In the genomic region with DNA sequence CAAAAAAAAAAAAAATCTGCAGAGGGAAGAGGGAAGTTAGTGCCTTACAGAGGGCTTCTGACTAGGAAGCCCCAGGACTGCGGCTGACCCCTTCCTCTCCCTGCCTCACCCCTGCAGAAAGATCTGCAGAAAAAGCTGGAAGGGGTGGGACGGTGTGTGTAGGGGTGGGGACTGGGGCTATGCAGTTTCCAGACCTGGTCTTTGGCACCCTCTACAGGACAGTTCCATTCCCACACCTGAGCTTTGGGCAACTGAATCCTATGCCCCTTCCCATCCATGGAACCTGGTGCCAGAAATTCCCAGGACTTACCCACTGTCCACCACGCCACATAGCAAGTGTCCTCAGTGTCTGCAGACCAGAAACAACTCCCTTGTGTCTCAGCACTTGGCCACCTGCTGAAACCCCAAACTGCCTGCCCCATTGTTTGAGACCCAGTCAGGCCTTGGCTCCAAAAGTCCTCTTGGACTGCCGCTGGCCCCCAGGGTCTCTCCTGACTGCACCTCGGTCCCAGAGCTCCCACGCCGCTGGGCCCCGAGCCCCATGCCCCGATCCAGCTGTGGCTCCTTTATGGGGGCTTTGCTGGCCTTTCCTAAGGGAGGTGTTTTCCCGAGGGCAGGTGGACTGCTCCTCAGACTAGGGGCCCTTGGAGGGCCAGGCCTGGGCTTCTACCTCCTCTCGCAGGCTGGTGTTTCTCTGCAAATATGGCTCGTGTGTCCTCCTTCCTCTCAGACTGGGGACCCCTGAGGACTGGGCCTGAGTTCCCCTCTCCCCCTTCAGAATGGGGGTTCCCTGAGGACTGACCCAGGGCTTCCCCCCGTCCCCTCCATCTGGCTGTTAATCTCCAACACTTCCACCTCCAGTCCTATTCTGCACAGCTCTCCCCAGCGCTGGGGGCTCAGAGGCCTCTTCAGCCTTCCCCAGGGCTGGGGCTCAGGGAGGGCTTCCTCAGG, we compare ENCODE assay signal across 8 cellular contexts.
A peak's percentile ranks its signal among the peaks of the same experiment; 100 is the strongest.
DNase-seq lines count a peak whose midpoint lies in the region; FAIRE-seq and TF ChIP-seq lines count a peak whose summit lies in the region.
"Not testable (repeated sequence)": the region's sequence is repeated elsewhere in the genome, so short reads cannot be mapped to it uniquely, and the experiment has no call there.

No MANE protein-coding gene starts in this region.

- H3K4me3 ChIP-seq in AG09309 (ENCODE audit: control insufficient read depth, low read depth, low read length); GM12865 (ENCODE audit: low read depth, low read length); WERI-Rb-1 (ENCODE audit: low read depth, low read length); bronchial epithelial cell (ENCODE audit: low read depth, low read length): not testable (repeated sequence)

- not testable (repeated sequence) for H3K27me3 ChIP-seq in WERI-Rb-1 (ENCODE audit: insufficient read depth, low read depth, severe bottlenecking); bronchial epithelial cell (ENCODE audit: control insufficient read depth, insufficient read depth, low read length)

- TF ChIP-seq CTCF in AG09309 (IDR thresholded peaks at IDR 0.05; ENCODE audit: control insufficient read depth, insufficient read depth, low read depth, low read length, missing control alignments), result peak; percentile 46
- TF ChIP-seq CTCF in GM12865 (IDR thresholded peaks at IDR 0.05; ENCODE audit: insufficient read depth, low read depth, low read length, missing control alignments), result peak; percentile 47
- peak; percentile 69 for TF ChIP-seq CTCF in WERI-Rb-1 (IDR thresholded peaks at IDR 0.05; ENCODE audit: low read depth, low read length)
- peak; percentile 46 for TF ChIP-seq CTCF in bronchial epithelial cell (IDR thresholded peaks at IDR 0.05; ENCODE audit: insufficient read depth, low read length, severe bottlenecking)

- FAIRE-seq in bronchial epithelial cell (lab: Jason Lieb, UNC), result not testable (repeated sequence)

- not testable (repeated sequence) for DNase-seq in AG09309 (ENCODE audit: low read depth); bronchial epithelial cell (ENCODE audit: low read depth)
- DNase-seq in GM12865 (ENCODE audit: low read depth) (peak; percentile 10), HuH-7 (ENCODE audit: low spot score) (peak; percentile 54), NCI-H748 treated with DMSO at 0.1 percent for 48 hours (lab: John Stamatoyannopoulos, UW) (peak; percentile 13), WERI-Rb-1 (peak; percentile 63), hepatic stellate cell (ENCODE audit: low spot score) (peak; percentile 2)
- peak; percentile 33 for DNase-seq in stimulated activated CD4-positive, alpha-beta T cell treated with anti-CD3 and anti-CD28 coated beads, Interleukin-15, amount 100 ng/mL, for 24 hours

- not testable (repeated sequence) for H3K9me3 ChIP-seq in WERI-Rb-1 (ENCODE audit: severe bottlenecking)

- H3K36me3 ChIP-seq in WERI-Rb-1; bronchial epithelial cell (ENCODE audit: control insufficient read depth, insufficient read depth, low read length): not testable (repeated sequence)

- not testable (repeated sequence) for H3K27ac ChIP-seq in WERI-Rb-1
